In genomic region chr1:3593334-3593733, GRCh38 we compare ENCODE assay signal across 1 cellular context.
TF ChIP-seq lines count a peak whose summit lies in the region.

No MANE protein-coding gene starts in this region.

TF ChIP-seq in H1, 55 proteins besides CTCF, POLR2A, EP300 and RAD21:
- no peak for TF ChIP-seq NRF1 (IDR thresholded peaks at IDR 0.05; ENCODE audit: low read depth, low read length)
- no peak for TF ChIP-seq MAFK (IDR thresholded peaks at IDR 0.05; ENCODE audit: low read depth, low read length)
- TF ChIP-seq TAF1 (IDR thresholded peaks at IDR 0.05; ENCODE audit: low read depth, low read length) = no peak
- no peak for TF ChIP-seq POU5F1 (IDR thresholded peaks at IDR 0.05; ENCODE audit: low read depth, low read length)
